In the genomic region with DNA sequence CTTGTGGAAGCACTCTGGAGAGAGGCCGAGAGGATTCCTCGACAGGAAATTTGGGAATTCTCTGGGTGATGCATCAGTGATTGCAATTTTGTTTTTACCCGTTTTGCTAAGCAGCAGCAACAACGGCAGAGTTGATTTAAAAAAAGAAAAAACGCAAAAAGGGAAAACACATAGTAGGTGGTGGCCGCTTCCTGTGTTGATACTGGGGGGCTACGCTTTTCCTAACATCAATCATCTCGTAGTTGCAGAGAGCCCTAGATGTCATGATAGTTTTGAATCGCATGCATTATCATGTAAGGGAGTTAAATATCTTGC, we compare ENCODE assay signal across 8 cellular contexts. TPM values are rescaled to one million over a fixed set of nuclear protein-coding genes. Genes with fewer than 3 reads are reported as not detected.
DNase-seq lines count a peak whose midpoint lies in the region; ATAC-seq, FAIRE-seq and TF ChIP-seq lines count a peak whose summit lies in the region.

No MANE protein-coding gene starts in this region.

- 0 to 2% (median 1%) methylated on average over 9 of the region's 9 CpGs for whole genome bisulfite sequencing in adrenal gland, 4 donors
- WGBS in HepG2 (ENCODE audit: low lambda C conversion rate): 40% methylated on average over 9 of the region's 9 CpGs
- under 1% methylated on average over 9 of the region's 9 CpGs for WGBS in thymus

- H3K9ac ChIP-seq in HepG2 (ENCODE audit: insufficient read depth, low read depth, low read length): 0 out of 2 replicates have a peak overlapping the region, but pooled peaks have one; percentile 46

- no peaks in the 10 kb centered on the region for H3K9me3 Mint-ChIP-seq in activated CD4-positive, alpha-beta T cell treated with anti-CD3 and anti-CD28 coated beads, Interleukin-2, amount 10 ng/mL, durations not matched to agents 24 days and 14 days

- TF ChIP-seq CTCF in adrenal gland (IDR thresholded peaks at IDR 0.05) (no peak), HepG2 (CRISPR knock-in tag; IDR thresholded peaks at IDR 0.05) (no peak)

- H3K36me3 ChIP-seq in adrenal gland (replicated peaks in 1 of 2) (no peaks in the 10 kb centered on the region), HepG2 (replicated peaks in 1 of 2; ENCODE audit: control insufficient read depth in 1 of 2, insufficient read depth in 2 of 2, low read length in 2 of 2) (no peaks in the 10 kb centered on the region), thymus (ENCODE audit: control insufficient read depth, insufficient read depth) (no peaks in the 10 kb centered on the region)

- no peak for TF ChIP-seq RAD21 in HepG2 (CRISPR knock-in tag; IDR thresholded peaks at IDR 0.05)

- H3K4me3 Mint-ChIP-seq in activated CD4-positive, alpha-beta T cell treated with anti-CD3 and anti-CD28 coated beads, Interleukin-2, amount 10 ng/mL, durations not matched to agents 24 days and 14 days: peak overlapping the region; percentile 95

- peak overlapping the region; percentile 97 for H3K4me2 ChIP-seq in HepG2 (ENCODE audit: low read depth, low read length)

- H3K27ac ChIP-seq in adrenal gland (peak overlapping the region; percentile 85 to 99 (median 98)), HepG2 (ENCODE audit: extremely low read length, insufficient read depth, low read length) (no peak overlapping the region), thymus (ENCODE audit: low read depth) (peak overlapping the region; percentile 92)

- H3K4me1 Mint-ChIP-seq in activated CD4-positive, alpha-beta T cell treated with anti-CD3 and anti-CD28 coated beads, Interleukin-2, amount 10 ng/mL, durations not matched to agents 24 days and 14 days: peaks cover 30% of the 10 kb centered on the region

- no peaks in the 10 kb centered on the region for H3K79me2 ChIP-seq in HepG2 (ENCODE audit: insufficient read depth, low read length)

- H3K27me3 Mint-ChIP-seq in activated CD4-positive, alpha-beta T cell treated with anti-CD3 and anti-CD28 coated beads, Interleukin-2, amount 10 ng/mL, durations not matched to agents 24 days and 14 days: peaks cover 2% of the 10 kb centered on the region

- in situ Hi-C loops in HepG2 (cut with HindIII; ENCODE audit: extremely low pct_ligation_motif_present, low pct_unique_long_range_greater_than_20kb): no loop called here

- peaks cover 7 to 30% of the 10 kb centered on the region in 2 donors for H3K4me1 ChIP-seq in adrenal gland (replicated peaks in 1 of 2)
- H3K4me1 ChIP-seq in HepG2 (ENCODE audit: insufficient read depth, low read length): peaks cover 28% of the 10 kb centered on the region
- H3K4me1 ChIP-seq in thymus (ENCODE audit: control insufficient read depth, insufficient read depth, low read length): no peaks in the 10 kb centered on the region

- no peak for TF ChIP-seq EP300 in HepG2 (IDR thresholded peaks at IDR 0.05; ENCODE audit: low read depth in 2 of 2, low read length in 2 of 2)
- TF ChIP-seq EP300 in HepG2 (CRISPR knock-in tag; IDR thresholded peaks at IDR 0.05; ENCODE audit: borderline replicate concordance): no peak

- H2AFZ ChIP-seq in HepG2 (ENCODE audit: low read length): peak overlapping the region; percentile 46

- intact Hi-C loops in activated CD4-positive, alpha-beta T cell treated with anti-CD3 and anti-CD28 coated beads, Interleukin-2, amount 10 ng/mL, durations not matched to agents 24 days and 14 days (cut with micrococcal nuclease): loop anchor here (1.0 to 10.0 kb wide), 4 partner anchors 27 to 373 kb away; partner anchors contain the start of gene NMI
- intact Hi-C loops in adrenal gland (cut with DNase I): loop anchor here in 1 of 2 donors (10.0 kb wide), 1 partner anchor 183 kb away; no protein-coding TSS in a partner anchor
- intact Hi-C loops in HepG2 (cut with micrococcal nuclease; ENCODE audit: unreplicated experiment): loop anchor here (2.0 kb wide), 1 partner anchor 149 kb away; no protein-coding TSS in a partner anchor
- intact Hi-C loops in left colon (cut with DNase I, micrococcal nuclease): no loop called here

- CTCF ChIA-PET in HepG2 (lab: Yijun Ruan, JAX; ENCODE audit: low intra/inter-chr PET ratio, low total read pairs): no interaction called here

- no TSS peak for BruUV-seq in HepG2 (replicated peaks; lab: Mats Ljungman, UMichigan)

- H3K27me3 ChIP-seq in adrenal gland: no peaks in the 10 kb centered on the region
- peaks cover 2 to 23% of the 10 kb centered on the region in 2 experiments; a peak in 4 of 5 replicates for H3K27me3 ChIP-seq in HepG2 (ENCODE audit: control insufficient read depth in 1 of 2, insufficient read depth in 2 of 2, low read length in 2 of 2)
- H3K27me3 ChIP-seq in thymus (ENCODE audit: control insufficient read depth, insufficient read depth): no peaks in the 10 kb centered on the region

- no peaks in the 10 kb centered on the region for H4K20me1 ChIP-seq in HepG2 (ENCODE audit: insufficient read depth, low read length)

- ATAC-seq in HepG2: no peak
- no peak for ATAC-seq in GM21515 (IDR thresholded peaks at IDR 0.05; ENCODE audit: unreplicated experiment)
- no peak for ATAC-seq in left colon

- H3K9me3 ChIP-seq in adrenal gland (replicated peaks in 1 of 3) (no peaks in the 10 kb centered on the region), HepG2 (ENCODE audit: low read length) (no peaks in the 10 kb centered on the region), thymus (ENCODE audit: control insufficient read depth) (no peaks in the 10 kb centered on the region)

- peak overlapping the region; percentile 97 for H3K27ac Mint-ChIP-seq in activated CD4-positive, alpha-beta T cell treated with anti-CD3 and anti-CD28 coated beads, Interleukin-2, amount 10 ng/mL, durations not matched to agents 24 days and 14 days

- TF ChIP-seq POLR2A in adrenal gland (IDR thresholded peaks at IDR 0.05) (no peak), HepG2 (IDR thresholded peaks at IDR 0.05; ENCODE audit: insufficient read depth in 1 of 2, low read depth in 2 of 2, low read length in 2 of 2) (no peak)

- H3K4me3 ChIP-seq in adrenal gland (peak overlapping the region in 3 of 4 donors; percentile 69 to 77 (median 76)), HepG2 (replicated peaks in 1 of 3; ENCODE audit: insufficient read depth in 1 of 3, low read depth in 2 of 3, low read length in 3 of 3) (peak overlapping the region; percentile 73 to 82 (median 81)), thymus (ENCODE audit: low read length) (peak overlapping the region; percentile 68)

- FAIRE-seq in HepG2 (lab: Jason Lieb, UNC): no peak

- peaks cover 6% of the 10 kb centered on the region for H3K36me3 Mint-ChIP-seq in activated CD4-positive, alpha-beta T cell treated with anti-CD3 and anti-CD28 coated beads, Interleukin-2, amount 10 ng/mL, durations not matched to agents 24 days and 14 days (ENCODE audit: low read depth)

- POLR2A ChIA-PET in HepG2 (lab: Yijun Ruan, JAX): interaction anchor here (1.6 kb wide), 1 partner anchor 28 kb away, joined by 7 read pairs; the partner anchor contains the start of gene NMI

- DNase-seq in activated CD4-positive, alpha-beta T cell treated with anti-CD3 and anti-CD28 coated beads, Interleukin-2, amount 10 ng/mL, durations not matched to agents 24 days and 14 days: no peak
- no peak for DNase-seq in activated CD4-positive, alpha-beta T cell treated with anti-CD3 and anti-CD28 coated beads, Interleukin-2, amount 50 U/mL, for 4 hours
- DNase-seq in adrenal gland (no peak), HepG2 (ENCODE audit: low spot score) (no peak), HuH-7 (ENCODE audit: low spot score) (no peak), left colon (no peak)

RNA-seq across cellular contexts. Expression of gene RBM43, which starts 0.3 kb away (rescaled TPM):
- total RNA-seq in activated CD4-positive, alpha-beta T cell treated with anti-CD3 and anti-CD28 coated beads, Interleukin-2, amount 10 ng/mL, durations not matched to agents 24 days and 14 days: 2.5 and 3.4 TPM in 2 replicates
- total RNA-seq in adrenal gland (10 to 100 TPM in 6 of 8 donors, 1 to 10 TPM in 2; 7.9 to 22.5 (median 12.6) TPM), HepG2 (2016; rRNA removed; fragmentation: Illumina TruSeq; extraction: Trizol) (0.31 and 0.52 TPM in 2 replicates), left colon (1 to 10 TPM; 3.1 to 5.0 TPM)
- polyA plus RNA-seq in adrenal gland (10 to 100 TPM in 1 of 3 donors, 1 to 10 TPM in 2; 5.0 to 38.7 (median 5.7) TPM), HepG2 (2011; rRNA removed) (0.57 and 0.70 TPM in 2 replicates), thymus (9.5 TPM)
- total RNA-seq in HepG2 (2016; cell fraction: cytosol; rRNA removed; fragmentation: Illumina TruSeq; extraction: Trizol; ENCODE audit: low read depth): 0.40 TPM in 1 of 2 replicates, not detected in the other
- 0.61 and 1.2 TPM in 2 replicates for total RNA-seq in HepG2 (2016; cell fraction: insoluble cytoplasmic fraction; rRNA removed; fragmentation: Illumina TruSeq; extraction: Trizol)
- total RNA-seq in HepG2 (2016; cell fraction: membrane; rRNA removed; fragmentation: Illumina TruSeq; extraction: Trizol): 0.59 and 1.00 TPM in 2 replicates
- 1.0 and 1.8 TPM in 2 replicates for total RNA-seq in HepG2 (2016; cell fraction: nucleus; rRNA removed; fragmentation: Illumina TruSeq; extraction: Trizol)
- 0.15 and 0.38 TPM in 2 replicates for polyA plus RNA-seq in HepG2 (2011; cell fraction: cytosol; rRNA removed)
- polyA plus RNA-seq in HepG2 (2011; cell fraction: nucleus; rRNA removed): 0.21 and 0.83 TPM in 2 replicates
- 0.35 and 0.38 TPM in 2 replicates for polyA plus RNA-seq in HepG2 (2012)
- 0.24 and 0.46 TPM in 2 replicates for polyA plus RNA-seq in HepG2 (2016; cell fraction: cytosol; fragmentation: Illumina TruSeq; extraction: Trizol; ENCODE audit: low read depth)
- polyA plus RNA-seq in HepG2 (2016; cell fraction: insoluble cytoplasmic fraction; fragmentation: Illumina TruSeq; extraction: Trizol; ENCODE audit: low read depth): 1.4 and 1.5 TPM in 2 replicates
- 0.37 and 0.76 TPM in 2 replicates for polyA plus RNA-seq in HepG2 (2016; cell fraction: membrane; fragmentation: Illumina TruSeq; extraction: Trizol; ENCODE audit: low read depth)
- 2.0 and 2.4 TPM in 2 replicates for polyA plus RNA-seq in HepG2 (2016; cell fraction: nucleus; fragmentation: Illumina TruSeq; extraction: Trizol; ENCODE audit: insufficient read depth, low read depth)
- 0.26 and 0.65 TPM in 2 replicates for polyA minus RNA-seq in HepG2 (2011; rRNA and poly(A)+ RNA removed; ENCODE audit: low replicate concordance)
- 0.18 and 0.40 TPM in 2 replicates for polyA minus RNA-seq in HepG2 (2011; cell fraction: cytosol; rRNA and poly(A)+ RNA removed)
- polyA minus RNA-seq in HepG2 (2011; cell fraction: nucleus; rRNA and poly(A)+ RNA removed): 1.7 TPM in 2 replicates

RNA-seq across cellular contexts. Expression of gene NMI, which starts 27.5 kb away (rescaled TPM):
- 36.7 and 37.2 TPM in 2 replicates for total RNA-seq in activated CD4-positive, alpha-beta T cell treated with anti-CD3 and anti-CD28 coated beads, Interleukin-2, amount 10 ng/mL, durations not matched to agents 24 days and 14 days
- total RNA-seq in adrenal gland (10 to 100 TPM in 6 of 8 donors, 1 to 10 TPM in 2; 6.6 to 25.1 (median 19.1) TPM), HepG2 (2016; rRNA removed; fragmentation: Illumina TruSeq; extraction: Trizol) (3.9 and 4.4 TPM in 2 replicates), left colon (10 to 100 TPM; 17.0 to 20.1 TPM)
- polyA plus RNA-seq in adrenal gland (10 to 100 TPM in 2 of 3 donors, 1 to 10 TPM in 1; 6.4 to 27.7 (median 13.2) TPM), HepG2 (2011; rRNA removed) (0.42 and 0.64 TPM in 2 replicates), thymus (38.8 TPM)
- total RNA-seq in HepG2 (2016; cell fraction: cytosol; rRNA removed; fragmentation: Illumina TruSeq; extraction: Trizol; ENCODE audit: low read depth): 0.91 and 0.97 TPM in 2 replicates
- total RNA-seq in HepG2 (2016; cell fraction: insoluble cytoplasmic fraction; rRNA removed; fragmentation: Illumina TruSeq; extraction: Trizol): 3.6 and 4.5 TPM in 2 replicates
- 1.5 and 1.7 TPM in 2 replicates for total RNA-seq in HepG2 (2016; cell fraction: membrane; rRNA removed; fragmentation: Illumina TruSeq; extraction: Trizol)
- 1.8 and 2.1 TPM in 2 replicates for total RNA-seq in HepG2 (2016; cell fraction: nucleus; rRNA removed; fragmentation: Illumina TruSeq; extraction: Trizol)
- 0.35 and 0.45 TPM in 2 replicates for polyA plus RNA-seq in HepG2 (2011; cell fraction: cytosol; rRNA removed)
- polyA plus RNA-seq in HepG2 (2011; cell fraction: nucleus; rRNA removed): 0.29 and 0.57 TPM in 2 replicates
- polyA plus RNA-seq in HepG2 (2012): 0.74 and 1.0 TPM in 2 replicates
- 0.60 and 0.80 TPM in 2 replicates for polyA plus RNA-seq in HepG2 (2016; cell fraction: cytosol; fragmentation: Illumina TruSeq; extraction: Trizol; ENCODE audit: low read depth)
- polyA plus RNA-seq in HepG2 (2016; cell fraction: insoluble cytoplasmic fraction; fragmentation: Illumina TruSeq; extraction: Trizol; ENCODE audit: low read depth): 6.2 and 6.7 TPM in 2 replicates
- 0.89 and 0.91 TPM in 2 replicates for polyA plus RNA-seq in HepG2 (2016; cell fraction: membrane; fragmentation: Illumina TruSeq; extraction: Trizol; ENCODE audit: low read depth)
- polyA plus RNA-seq in HepG2 (2016; cell fraction: nucleus; fragmentation: Illumina TruSeq; extraction: Trizol; ENCODE audit: insufficient read depth, low read depth): 2.8 and 3.6 TPM in 2 replicates
- polyA minus RNA-seq in HepG2 (2011; rRNA and poly(A)+ RNA removed; ENCODE audit: low replicate concordance): 0.46 and 2.2 TPM in 2 replicates
- polyA minus RNA-seq in HepG2 (2011; cell fraction: cytosol; rRNA and poly(A)+ RNA removed): 0.40 TPM in 1 of 2 replicates, not detected in the other
- polyA minus RNA-seq in HepG2 (2011; cell fraction: nucleus; rRNA and poly(A)+ RNA removed): 1.5 TPM in 2 replicates

Comparison
In these comparisons a context has a peak if more than half of its experiments do, and no peak if none do; other contexts are left out.
1. intact Hi-C loops: an anchor here in activated CD4-positive, alpha-beta T cell treated with anti-CD3 and anti-CD28 coated beads, Interleukin-2, amount 10 ng/mL, durations not matched to agents 24 days and 14 days (1.0 to 10.0 kb wide) and HepG2 (2.0 kb wide); none called in left colon.